12 cellular contexts compared by ENCODE assay signal in the genomic region with DNA sequence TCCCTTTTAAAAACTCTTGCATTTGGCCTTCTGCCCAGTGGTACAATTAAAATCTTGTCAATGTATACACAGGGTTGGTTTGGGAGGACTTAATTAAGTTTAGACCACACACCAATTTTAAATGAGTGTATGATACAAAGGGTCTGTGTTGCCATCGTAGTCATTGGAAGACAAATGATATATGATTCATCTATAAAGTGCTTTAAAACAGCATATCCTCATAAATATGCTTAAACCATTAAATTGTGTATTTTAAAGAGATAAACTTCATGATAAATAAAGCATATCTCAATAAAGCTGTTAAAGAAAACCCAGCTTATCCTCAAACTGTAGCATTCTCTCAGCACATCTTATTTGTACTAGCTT.
DNase-seq lines count a peak whose midpoint lies in the region; ATAC-seq and TF ChIP-seq lines count a peak whose summit lies in the region.
"Had no signal": no experiment of that assay in that cellular context is flagged by ENCODE, and none has a peak within 500 bp of the region (broad histone marks: within the 10 kb centered on the region; RNA-seq: fewer than 3 reads in every experiment).

No MANE protein-coding gene starts in this region.

- TF ChIP-seq CTCF in RWPE2 (IDR thresholded peaks at IDR 0.05; ENCODE audit: poor library complexity, severe bottlenecking): no peak
- no peak for TF ChIP-seq CTCF in fibroblast of lung (conservative IDR thresholded peaks at IDR 0.05 in 1 of 2, IDR thresholded peaks at IDR 0.05 in 1 of 2; ENCODE audit: low read depth in 1 of 2, low read length in 2 of 2)

- peak overlapping the region; percentile 56 for H3K4me2 ChIP-seq in fibroblast of lung (ENCODE audit: extremely low read depth, insufficient read depth, low read length)
- peak overlapping the region; percentile 53 for H3K4me2 ChIP-seq in skeletal muscle satellite cell (ENCODE audit: low read length)

- ATAC-seq in RWPE2 (ENCODE audit: low read depth): no peak

- H3K9ac ChIP-seq in fibroblast of lung (ENCODE audit: insufficient read depth, low read length) (no peak overlapping the region), skeletal muscle satellite cell (ENCODE audit: low read depth, low read length) (peak overlapping the region; percentile 67)

- H4K20me1 ChIP-seq in fibroblast of lung (ENCODE audit: control insufficient read depth, extremely low read depth, insufficient read depth, low read length): no peaks in the 10 kb centered on the region

- peaks cover 2% of the 10 kb centered on the region for H3K79me2 ChIP-seq in fibroblast of lung (ENCODE audit: control insufficient read depth, insufficient read depth, low read length)

- H3K4me1 ChIP-seq in RWPE2 (ENCODE audit: insufficient read depth, poor library complexity, severe bottlenecking) (peaks cover 48% of the 10 kb centered on the region), fibroblast of lung (ENCODE audit: control insufficient read depth, extremely low read depth, insufficient read depth, low read length) (peaks cover 41% of the 10 kb centered on the region), skeletal muscle satellite cell (ENCODE audit: control insufficient read depth, insufficient read depth, low read length) (peaks cover 61% of the 10 kb centered on the region)

- H3K9me3 ChIP-seq in RWPE2 (ENCODE audit: severe bottlenecking): no peaks in the 10 kb centered on the region
- H3K9me3 ChIP-seq in fibroblast of lung (ENCODE audit: control insufficient read depth, insufficient read depth, low read depth, low read length): no peaks in the 10 kb centered on the region
- no peaks in the 10 kb centered on the region for H3K9me3 ChIP-seq in skeletal muscle satellite cell (replicated peaks; ENCODE audit: low read length)
- H3K9me3 ChIP-seq: gastrocnemius medialis, spleen, testis had no signal

- DNase-seq in ELR (ENCODE audit: low read depth) (peak; percentile 18), RWPE2 (ENCODE audit: low spot score) (no peak), fibroblast of lung (ENCODE audit: low read depth in 2 of 2) (no peak), DMS 273 (lab: John Stamatoyannopoulos, UW; ENCODE audit: unreplicated experiment) (no peak), NCI-H2029 treated with DMSO at 0.1 percent for 48 hours (lab: John Stamatoyannopoulos, UW) (no peak)
- DNase-seq in activated naive CD4-positive, alpha-beta T cell treated with Interleukin-2 at 50 U/mL for 16 hours: no peak
- DNase-seq: SIG-M5, spleen had no signal

- H3K27ac ChIP-seq in RWPE2 (ENCODE audit: poor library complexity, severe bottlenecking) (peak overlapping the region; percentile 96), fibroblast of lung (ENCODE audit: insufficient read depth, low read length) (no peak overlapping the region)
- H3K27ac ChIP-seq: C4-2B, testis had no signal

- H3K27me3 ChIP-seq in RWPE2 (ENCODE audit: insufficient read depth, poor library complexity, severe bottlenecking) (no peaks in the 10 kb centered on the region), fibroblast of lung (ENCODE audit: control insufficient read depth, insufficient read depth, low read length) (no peaks in the 10 kb centered on the region), skeletal muscle satellite cell (ENCODE audit: control insufficient read depth, insufficient read depth, low read length) (no peaks in the 10 kb centered on the region)
- H3K27me3 ChIP-seq: gastrocnemius medialis, spleen, testis had no signal

- no peak overlapping the region for H3K4me3 ChIP-seq in RWPE2 (ENCODE audit: severe bottlenecking)
- H3K4me3 ChIP-seq in fibroblast of lung (replicated peaks in 1 of 4; ENCODE audit: control extremely low read depth in 1 of 4, insufficient read depth in 1 of 4, low read depth in 3 of 4, low read length in 4 of 4): no peak overlapping the region
- no peak overlapping the region for H3K4me3 ChIP-seq in skeletal muscle satellite cell (ENCODE audit: low read length)
- H3K4me3 ChIP-seq: gastrocnemius medialis, spleen, testis had no signal

- H2AFZ ChIP-seq in fibroblast of lung (ENCODE audit: low read length): no peak overlapping the region

- H3K36me3 ChIP-seq in RWPE2 (ENCODE audit: low read depth) (peaks cover 41% of the 10 kb centered on the region), fibroblast of lung (ENCODE audit: control insufficient read depth, insufficient read depth, low read length) (no peaks in the 10 kb centered on the region), skeletal muscle satellite cell (ENCODE audit: insufficient read depth, low read length) (peaks cover 7% of the 10 kb centered on the region)
- H3K36me3 ChIP-seq: gastrocnemius medialis had no signal
